ENCODE assay signal across 8 cellular contexts in the genomic region with DNA sequence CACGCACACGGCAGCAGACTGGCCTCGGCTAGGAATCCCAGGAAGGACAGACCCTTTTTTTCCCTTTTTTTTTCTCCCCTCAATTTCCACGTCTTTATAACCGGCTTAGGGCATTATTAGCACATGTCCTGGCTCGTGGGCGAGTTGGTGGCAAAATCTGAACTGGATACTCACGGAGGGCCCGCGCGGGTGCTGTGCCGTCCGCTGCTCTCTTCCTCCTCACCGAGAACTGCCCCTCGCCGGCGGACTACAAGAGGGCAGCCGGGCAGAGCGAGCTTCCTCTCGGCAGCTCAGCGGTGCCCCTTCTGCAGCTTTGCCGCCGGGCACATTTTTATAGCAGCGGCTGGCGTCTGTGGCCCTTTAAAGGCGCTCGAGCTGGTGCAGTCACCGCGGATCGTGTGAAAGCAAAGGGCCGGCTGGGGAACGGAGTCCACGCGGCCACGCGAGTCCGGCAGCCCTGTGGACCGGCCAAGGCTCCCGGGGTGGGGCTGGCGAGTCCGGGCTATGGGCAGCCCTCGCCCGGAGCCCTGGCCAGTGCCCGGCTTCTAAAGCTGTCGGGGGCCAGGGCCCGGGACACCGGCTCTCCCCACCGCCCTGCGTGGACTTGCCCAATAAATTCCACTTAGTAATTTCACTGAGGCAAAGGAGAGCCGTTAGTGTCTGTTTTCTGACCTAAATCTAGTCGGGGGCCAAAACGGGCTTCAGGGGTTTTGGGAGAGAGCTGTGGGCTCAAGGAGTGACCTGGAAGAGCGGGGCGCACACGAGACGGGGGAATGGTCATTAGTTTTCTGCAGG. TPM values are rescaled to one million over a fixed set of nuclear protein-coding genes. Genes with fewer than 3 reads are reported as not detected.
DNase-seq lines count a peak whose midpoint lies in the region; ATAC-seq and TF ChIP-seq lines count a peak whose summit lies in the region.

No MANE protein-coding gene starts in this region.

- no peaks in the 10 kb centered on the region for H3K9me3 ChIP-seq in esophagus muscularis mucosa
- H3K9me3 ChIP-seq in mononuclear cell (ENCODE audit: low read depth, low read length): no peaks in the 10 kb centered on the region
- H3K9me3 ChIP-seq in suprapubic skin: no peaks in the 10 kb centered on the region

- peaks cover 21 to 57% (median 43%) of the 10 kb centered on the region in 4 donors for H3K4me1 ChIP-seq in esophagus muscularis mucosa
- peaks cover 37% of the 10 kb centered on the region for H3K4me1 ChIP-seq in mononuclear cell (ENCODE audit: insufficient read depth, low read length)
- peaks cover 39% of the 10 kb centered on the region for H3K4me1 ChIP-seq in suprapubic skin

- no peaks in the 10 kb centered on the region for H3K36me3 ChIP-seq in esophagus muscularis mucosa
- no peaks in the 10 kb centered on the region for H3K36me3 ChIP-seq in suprapubic skin

- CTCF ChIA-PET in AG04449 (lab: Yijun Ruan, JAX): interaction anchor here (0.9 to 1.3 kb wide), 4 partner anchors 30 to 233 kb away, joined by 3 to 6 read pairs (median 4); partner anchors contain the start of gene RPS4X
- CTCF ChIA-PET in activated CD4-positive, alpha-beta memory T cell treated with anti-CD3 and anti-CD28 coated beads, Interleukin-2, amount 10 ng/mL, durations not matched to agents 7 days and 5 days (lab: Charles Lee): interaction anchor here (1.5 kb wide), 1 partner anchor 30 kb away, joined by 4 read pairs; the partner anchor contains the start of gene RPS4X

- H3K27ac ChIP-seq in esophagus muscularis mucosa (replicated peaks in 1 of 4) (peak overlapping the region; percentile 45 to 66 (median 62)), suprapubic skin (no peak overlapping the region)

- TF ChIP-seq EP300 in esophagus muscularis mucosa (IDR thresholded peaks at IDR 0.05) (no peak), suprapubic skin (IDR thresholded peaks at IDR 0.05) (no peak)

- WGBS in esophagus muscularis mucosa: 7% methylated on average over 21 of the region's 56 CpGs
- WGBS in suprapubic skin: 14% methylated on average over 29 of the region's 56 CpGs

- peak; percentile 3 for DNase-seq in AG04449 (ENCODE audit: low read depth, low spot score)
- DNase-seq in GM13977 (ENCODE audit: low spot score): peak; percentile 67
- peak; percentile 28 for DNase-seq in NCI-H345 treated with DMSO at 0.1 percent for 48 hours (lab: John Stamatoyannopoulos, UW; ENCODE audit: unreplicated experiment)
- peak; percentile 19 for DNase-seq in activated CD4-positive, alpha-beta memory T cell treated with anti-CD3 and anti-CD28 coated beads, Interleukin-2, amount 10 ng/mL, durations not matched to agents 7 days and 5 days
- DNase-seq in esophagus muscularis mucosa (ENCODE audit: extremely low spot score): no peak
- peak in 1 of 2 donors; percentile 80 for DNase-seq in suprapubic skin (ENCODE audit: low spot score in 2 of 2)

- peak overlapping the region; percentile 57 for H3K4me3 ChIP-seq in AG04449 (ENCODE audit: low read depth, low read length)
- H3K4me3 ChIP-seq in esophagus muscularis mucosa: peak overlapping the region; percentile 58 to 70 (median 61)
- H3K4me3 ChIP-seq in mononuclear cell (ENCODE audit: low read length): peak overlapping the region; percentile 30
- peak overlapping the region; percentile 61 for H3K4me3 ChIP-seq in suprapubic skin

- peak; percentile 53 for ATAC-seq in HG03103 (IDR thresholded peaks at IDR 0.05; ENCODE audit: low read depth, unreplicated experiment)

- H3K27me3 ChIP-seq in esophagus muscularis mucosa (peaks cover 0 to 10% (median 0%) of the 10 kb centered on the region in 4 donors), mononuclear cell (ENCODE audit: insufficient read depth, low read length) (peaks cover 70% of the 10 kb centered on the region), suprapubic skin (peaks cover 26% of the 10 kb centered on the region)

- intact Hi-C loops in esophagus muscularis mucosa (cut with DNase I): loop anchor here (10.0 kb wide), 1 partner anchor 238 kb away; no protein-coding TSS in a partner anchor

- in situ Hi-C loops in GM13977 (cut with MboI; ENCODE audit: low pct_unique_long_range_greater_than_20kb, low sequenced_read_pairs, unreplicated experiment): no loop called here

- no peak overlapping the region for H3K27ac Mint-ChIP-seq in activated CD4-positive, alpha-beta memory T cell treated with anti-CD3 and anti-CD28 coated beads, Interleukin-2, amount 10 ng/mL, durations not matched to agents 7 days and 5 days

- POLR2A ChIA-PET in AG04449 (lab: Yijun Ruan, JAX): interaction anchor here (1.0 kb wide), 1 partner anchor 31 kb away, joined by 3 read pairs; no protein-coding TSS in a partner anchor
- POLR2A ChIA-PET in activated CD4-positive, alpha-beta memory T cell treated with anti-CD3 and anti-CD28 coated beads, Interleukin-2, amount 10 ng/mL, durations not matched to agents 7 days and 5 days (lab: Charles Lee): interaction anchor here (0.8 to 3.0 kb wide), 2 partner anchors 26 to 31 kb away, joined by 3 to 14 read pairs; partner anchors contain the start of gene RPS4X

- peak overlapping the region; percentile 63 for H3K4me3 Mint-ChIP-seq in activated CD4-positive, alpha-beta memory T cell treated with anti-CD3 and anti-CD28 coated beads, Interleukin-2, amount 10 ng/mL, durations not matched to agents 7 days and 5 days

- TF ChIP-seq CTCF in AG04449 (IDR thresholded peaks at IDR 0.05; ENCODE audit: insufficient read depth, low read length, missing control alignments) (no peak), GM13977 (IDR thresholded peaks at IDR 0.05; ENCODE audit: extremely low read depth, insufficient read depth, missing control alignments) (no peak), esophagus muscularis mucosa (IDR thresholded peaks at IDR 0.05) (no peak), suprapubic skin (IDR thresholded peaks at IDR 0.05) (no peak)

- H3K4me1 Mint-ChIP-seq in activated CD4-positive, alpha-beta memory T cell treated with anti-CD3 and anti-CD28 coated beads, Interleukin-2, amount 10 ng/mL, durations not matched to agents 7 days and 5 days: peaks cover 26% of the 10 kb centered on the region

- no peaks in the 10 kb centered on the region for H3K9me3 Mint-ChIP-seq in activated CD4-positive, alpha-beta memory T cell treated with anti-CD3 and anti-CD28 coated beads, Interleukin-2, amount 10 ng/mL, durations not matched to agents 7 days and 5 days

- no peak for TF ChIP-seq POLR2A in esophagus muscularis mucosa (IDR thresholded peaks at IDR 0.05; ENCODE audit: low read depth)
- no peak for TF ChIP-seq POLR2A in suprapubic skin (IDR thresholded peaks at IDR 0.05)

- H3K27me3 Mint-ChIP-seq in activated CD4-positive, alpha-beta memory T cell treated with anti-CD3 and anti-CD28 coated beads, Interleukin-2, amount 10 ng/mL, durations not matched to agents 7 days and 5 days: peaks cover 61% of the 10 kb centered on the region

- H3K36me3 Mint-ChIP-seq in activated CD4-positive, alpha-beta memory T cell treated with anti-CD3 and anti-CD28 coated beads, Interleukin-2, amount 10 ng/mL, durations not matched to agents 7 days and 5 days (ENCODE audit: low read depth): no peaks in the 10 kb centered on the region

RNA-seq across cellular contexts. Expression of gene CITED1, which starts 1.3 kb away (rescaled TPM):
- total RNA-seq in activated CD4-positive, alpha-beta memory T cell treated with anti-CD3 and anti-CD28 coated beads, Interleukin-2, amount 10 ng/mL, durations not matched to agents 7 days and 5 days: not detected
- total RNA-seq in esophagus muscularis mucosa (1 to 10 TPM in 2 of 4 donors, under 1 TPM in 2; 0.45 to 1.8 (median 1.2) TPM), mononuclear cell (0.31 TPM), suprapubic skin (1 to 10 TPM in 1 of 4 donors, under 1 TPM in 1, not detected in 2; 0.76 to 3.0 TPM)

RNA-seq across cellular contexts. Expression of gene RPS4X, which starts 30.0 kb away (rescaled TPM):
- 100 to 1,000 TPM; 808 to 834 TPM for total RNA-seq in activated CD4-positive, alpha-beta memory T cell treated with anti-CD3 and anti-CD28 coated beads, Interleukin-2, amount 10 ng/mL, durations not matched to agents 7 days and 5 days
- total RNA-seq in esophagus muscularis mucosa (1,000 to 10,000 TPM in 1 of 4 donors, 100 to 1,000 TPM in 3; 716 to 1,056 (median 798) TPM), mononuclear cell (1,873 TPM), suprapubic skin (1,000 to 10,000 TPM in 3 of 4 donors, 100 to 1,000 TPM in 1; 982 to 1,719 (median 1,242) TPM)
